In the genomic region with DNA sequence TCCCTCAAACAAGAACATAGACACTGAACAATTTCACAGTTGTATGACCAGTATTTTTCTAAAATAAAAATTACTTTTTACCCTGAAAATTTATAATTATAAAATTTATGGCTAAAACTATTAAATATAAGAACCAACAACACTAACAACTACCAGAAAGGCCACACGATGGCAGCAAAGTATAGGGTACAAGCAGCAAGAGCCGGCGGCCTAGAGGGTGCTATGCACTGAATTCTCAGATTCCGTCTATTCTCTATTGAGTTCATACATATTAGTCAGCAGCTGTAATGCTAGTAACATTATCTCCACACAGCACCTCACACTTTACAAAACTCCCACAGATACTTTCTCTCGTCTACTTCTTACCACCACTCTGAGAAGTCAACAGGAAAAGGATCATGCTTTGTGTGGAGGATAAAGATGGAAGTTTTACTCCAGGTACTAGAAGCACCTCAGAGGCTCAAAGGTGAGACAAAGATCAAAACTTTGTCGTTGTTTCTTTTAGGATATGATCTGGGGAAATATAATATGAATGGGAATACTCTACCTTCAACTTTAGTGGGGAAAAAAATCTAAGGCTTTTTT, we compare ENCODE assay signal across 8 cellular contexts.
DNase-seq lines count a peak whose midpoint lies in the region; ATAC-seq and TF ChIP-seq lines count a peak whose summit lies in the region.

No MANE protein-coding gene starts in this region.

- no peaks in the 10 kb centered on the region for H3K36me3 Mint-ChIP-seq in activated naive CD4-positive, alpha-beta T cell treated with anti-CD3 and anti-CD28 coated beads, Interleukin-2, amount 50 U/mL, for 72 hours

- no peak overlapping the region for H3K4me3 ChIP-seq in SK-N-MC

- H3K27ac ChIP-seq in SK-N-MC: no peak overlapping the region

- H3K27ac Mint-ChIP-seq in activated naive CD4-positive, alpha-beta T cell treated with anti-CD3 and anti-CD28 coated beads, Interleukin-2, amount 50 U/mL, for 72 hours: no peak overlapping the region

- H3K9me3 ChIP-seq in SK-N-MC (ENCODE audit: low read depth, low read length): no peaks in the 10 kb centered on the region

- peak; percentile 77 for ATAC-seq in HG02610 (IDR thresholded peaks at IDR 0.05; ENCODE audit: unreplicated experiment)
- peak; percentile 46 to 81 for ATAC-seq in activated naive CD4-positive, alpha-beta T cell treated with anti-CD3 and anti-CD28 coated beads, Interleukin-2, amount 50 U/mL, for 72 hours
- peak; percentile 71 for ATAC-seq in Right ventricle myocardium superior (ENCODE audit: poor library complexity)
- no peak for ATAC-seq in GM21737 (IDR thresholded peaks at IDR 0.05; ENCODE audit: unreplicated experiment)

- H3K36me3 ChIP-seq in SK-N-MC (ENCODE audit: insufficient read depth, low read length): no peaks in the 10 kb centered on the region

- peak; percentile 60 for TF ChIP-seq CTCF in GM12873 (IDR thresholded peaks at IDR 0.05; ENCODE audit: insufficient read depth, low read depth, low read length, missing control alignments)

- no peak overlapping the region for H3K9ac ChIP-seq in SK-N-MC (ENCODE audit: insufficient read length)

- no peaks in the 10 kb centered on the region for H3K9me3 Mint-ChIP-seq in activated naive CD4-positive, alpha-beta T cell treated with anti-CD3 and anti-CD28 coated beads, Interleukin-2, amount 50 U/mL, for 72 hours

- intact Hi-C loops in Right ventricle myocardium superior (cut with DNase I): loop anchor here (2.0 to 5.0 kb wide), 2 partner anchors 206 to 236 kb away; no protein-coding TSS in a partner anchor

- DNase-seq in NCI-H1048 (lab: John Stamatoyannopoulos, UW) (peak; percentile 22), SK-N-MC (ENCODE audit: low read depth, low spot score) (peak; percentile 80), Right ventricle myocardium superior (peak; percentile 74), renal cortical epithelial cell (ENCODE audit: low read depth) (peak; percentile 69)
- peak in 1 of 2 donors; percentile 53 for DNase-seq in activated naive CD4-positive, alpha-beta T cell treated with anti-CD3 and anti-CD28 coated beads, Interleukin-2, amount 50 U/mL, for 72 hours (ENCODE audit: low spot score in 2 of 2)
